ENCODE assay signal across 11 cellular contexts in genomic region chr18:23306842-23307241, GRCh38.
DNase-seq lines count a peak whose midpoint lies in the region; ATAC-seq, FAIRE-seq and TF ChIP-seq lines count a peak whose summit lies in the region.
"Had no signal": no experiment of that assay in that cellular context is flagged by ENCODE, and none has a peak within 500 bp of the region (broad histone marks: within the 10 kb centered on the region; RNA-seq: fewer than 3 reads in every experiment).

No MANE protein-coding gene starts in this region.

- peak; percentile 59 for FAIRE-seq in GM12878 (lab: Jason Lieb, UNC)

- H3K4me3 ChIP-seq in CD8-positive, alpha-beta memory T cell (ENCODE audit: low read length) = no peak overlapping the region
- H3K4me3 ChIP-seq in GM12878 = no peak overlapping the region

- H2AFZ ChIP-seq in GM12878 (ENCODE audit: control insufficient read depth, low read depth, low read length) = no peak overlapping the region
- H2AFZ ChIP-seq: parathyroid adenoma had no signal

- intact Hi-C loops in GM12878 (cut with micrococcal nuclease; ENCODE audit: unreplicated experiment) = loop anchor here (5.0 kb wide), 1 partner anchor 50 kb away; no protein-coding TSS in a partner anchor

- H3K9ac ChIP-seq in GM12878 (ENCODE audit: control insufficient read depth, insufficient read depth, low read length) = no peak overlapping the region
- H3K9ac ChIP-seq: parathyroid adenoma had no signal

- in situ Hi-C loops in GM12878 (cut with MboI) = no loop called here

- no peak for TF ChIP-seq CTCF in GM12878 (IDR thresholded peaks at IDR 0.05 in 2 of 3, conservative IDR thresholded peaks at IDR 0.05 in 1 of 3; ENCODE audit: control insufficient read depth in 2 of 3, extremely low read depth in 1 of 3, insufficient read depth in 1 of 3, low read depth in 3 of 3, low read length in 3 of 3)

- H3K4me1 Mint-ChIP-seq in CD8-positive, alpha-beta memory T cell = peaks cover 25 to 30% (median 26%) of the 10 kb centered on the region in 3 donors

- SMC1A ChIA-PET in GM12878 (lab: Charles Lee; ENCODE audit: uncharacterized antibody, unreplicated experiment) = interaction anchor here (0.6 to 2.4 kb wide), 11 partner anchors 8 to 176 kb away, joined by 3 to 10 read pairs (median 4); no protein-coding TSS in a partner anchor

- H3K9me3 ChIP-seq in CD8-positive, alpha-beta memory T cell (ENCODE audit: low read length) = no peaks in the 10 kb centered on the region
- no peaks in the 10 kb centered on the region for H3K9me3 ChIP-seq in GM12878 (replicated peaks; ENCODE audit: control insufficient read depth, insufficient read depth, low read length)

- no peaks in the 10 kb centered on the region for H3K27me3 Mint-ChIP-seq in CD8-positive, alpha-beta memory T cell

- POLR2A ChIA-PET in CD8-positive, alpha-beta memory T cell (lab: Charles Lee) = no interaction called here
- POLR2A ChIA-PET in GM12878 (lab: Charles Lee) = interaction anchor here (0.7 to 1.5 kb wide), 5 partner anchors 23 to 173 kb away, joined by 3 to 6 read pairs (median 4); partner anchors contain the start of gene CABLES1

- no peaks in the 10 kb centered on the region for H3K27me3 ChIP-seq in CD8-positive, alpha-beta memory T cell (ENCODE audit: insufficient read depth, low read length, poor library complexity, severe bottlenecking)
- no peaks in the 10 kb centered on the region for H3K27me3 ChIP-seq in GM12878 (replicated peaks in 1 of 2; ENCODE audit: control insufficient read depth in 2 of 2, insufficient read depth in 2 of 2, low read length in 1 of 2)

- H3K27ac Mint-ChIP-seq in CD8-positive, alpha-beta memory T cell = peak overlapping the region; percentile 33 to 89 (median 78)
- H3K27ac Mint-ChIP-seq: activated naive CD4-positive, alpha-beta T cell treated with anti-CD3 and anti-CD28 coated beads for 36 hours had no signal

- WGBS in GM12878 (ENCODE audit: insufficient coverage, insufficient replicate concordance, low lambda C conversion rate, missing lambda C conversion rate) = 76% methylated on average over 6 of the region's 6 CpGs

- RAD21 ChIA-PET in GM12878 (lab: Charles Lee; ENCODE audit: unreplicated experiment) = interaction anchor here (0.7 to 2.6 kb wide), 9 partner anchors 16 to 173 kb away, joined by 3 to 10 read pairs (median 3); no protein-coding TSS in a partner anchor

- TF ChIP-seq RAD21 in GM12878 (IDR thresholded peaks at IDR 0.05; ENCODE audit: insufficient read depth, low read depth, low read length) = 0 out of 2 replicates have a peak, but pooled peaks have one; percentile 3

- peaks cover 0 to 2% (median 0%) of the 10 kb centered on the region in 3 donors for H3K36me3 Mint-ChIP-seq in CD8-positive, alpha-beta memory T cell

- no TSS peak for BruUV-seq in GM12878 (replicated peaks; lab: Mats Ljungman, UMichigan)

- H3K4me3 Mint-ChIP-seq in CD8-positive, alpha-beta memory T cell = peak overlapping the region; percentile 7 to 84 (median 68)
- H3K4me3 Mint-ChIP-seq: activated naive CD4-positive, alpha-beta T cell treated with anti-CD3 and anti-CD28 coated beads for 36 hours had no signal

- no peaks in the 10 kb centered on the region for H4K20me1 ChIP-seq in GM12878 (ENCODE audit: control insufficient read depth, insufficient read depth)

- TF ChIP-seq EP300 in GM12878 (IDR thresholded peaks at IDR 0.05; ENCODE audit: borderline replicate concordance in 1 of 2, control insufficient read depth in 1 of 2, low read depth in 2 of 2, low read length in 2 of 2) = peak; percentile 91 to 95; a peak in 3 of 4 replicates

- TF ChIP-seq POLR2A in GM12878 (IDR thresholded peaks at IDR 0.05; ENCODE audit: low read depth, low read length) = no peak

- H3K36me3 ChIP-seq in CD8-positive, alpha-beta memory T cell (ENCODE audit: insufficient read depth, low read length) = no peaks in the 10 kb centered on the region
- no peaks in the 10 kb centered on the region; a peak in 1 of 4 replicates for H3K36me3 ChIP-seq in GM12878 (ENCODE audit: control insufficient read depth in 2 of 2, insufficient read depth in 2 of 2, low read length in 1 of 2)

- CTCF ChIA-PET in CD8-positive, alpha-beta memory T cell (lab: Charles Lee) = no interaction called here
- CTCF ChIA-PET in GM12878 (lab: Yijun Ruan, JAX) = interaction anchor here (0.6 to 1.5 kb wide), 3 partner anchors 105 to 145 kb away, joined by 3 read pairs; no protein-coding TSS in a partner anchor

- DNase-seq in CD8-positive, alpha-beta memory T cell = peak in 4 of 5 donors; percentile 19 to 61 (median 44)
- DNase-seq in GM12878 (ENCODE audit: low read depth, low spot score) = peak; percentile 44
- no peak for DNase-seq in epidermal melanocyte (ENCODE audit: insufficient read length, low spot score)
- no peak for DNase-seq in NCI-H748 (lab: John Stamatoyannopoulos, UW; ENCODE audit: unreplicated experiment)
- no peak for DNase-seq in NCI-H1417 (lab: John Stamatoyannopoulos, UW)
- DNase-seq in SHP77 (lab: John Stamatoyannopoulos, UW) = no peak
- DNase-seq: activated naive CD4-positive, alpha-beta T cell treated with anti-CD3 and anti-CD28 coated beads for 36 hours; effector memory CD4-positive, alpha-beta T cell had no signal

- no peak overlapping the region for H3K4me2 ChIP-seq in GM12878 (ENCODE audit: control insufficient read depth, insufficient read depth)

- no peaks in the 10 kb centered on the region for H3K9me3 Mint-ChIP-seq in CD8-positive, alpha-beta memory T cell
- H3K9me3 Mint-ChIP-seq: activated naive CD4-positive, alpha-beta T cell treated with anti-CD3 and anti-CD28 coated beads for 36 hours had no signal

- ATAC-seq in GM19324 (IDR thresholded peaks at IDR 0.05; ENCODE audit: low FRiP score, unreplicated experiment) = peak; percentile 49
- ATAC-seq in HG02973 (IDR thresholded peaks at IDR 0.05; ENCODE audit: unreplicated experiment) = peak; percentile 70
- ATAC-seq in GM12878 = peak; percentile 95

- no peaks in the 10 kb centered on the region for H3K79me2 ChIP-seq in GM12878 (ENCODE audit: control insufficient read depth, insufficient read depth, low read length)
- H3K79me2 ChIP-seq: parathyroid adenoma had no signal

- no peak overlapping the region for H3K27ac ChIP-seq in CD8-positive, alpha-beta memory T cell (ENCODE audit: low read depth, low read length)
- H3K27ac ChIP-seq in GM12878 (ENCODE audit: control insufficient read depth, insufficient read depth) = peak overlapping the region; percentile 21; the same call in 1 of the 2 replicates
- H3K27ac ChIP-seq: parathyroid adenoma had no signal

- peaks cover 15% of the 10 kb centered on the region for H3K4me1 ChIP-seq in CD8-positive, alpha-beta memory T cell (ENCODE audit: insufficient read depth, low read length)
- peaks cover 20% of the 10 kb centered on the region for H3K4me1 ChIP-seq in GM12878 (ENCODE audit: control insufficient read depth, insufficient read depth, low read length)
- H3K4me1 ChIP-seq: parathyroid adenoma had no signal

TF ChIP-seq in GM12878, 131 proteins besides CTCF, POLR2A, EP300 and RAD21 (continues in another document):
- TF ChIP-seq EGR1 (IDR thresholded peaks at IDR 0.05; ENCODE audit: borderline replicate concordance in 1 of 2, low read depth in 2 of 2, low read length in 2 of 2) = no peak
- TF ChIP-seq YBX1 (IDR thresholded peaks at IDR 0.05) = no peak
- no peak for TF ChIP-seq NRF1 (conservative IDR thresholded peaks at IDR 0.05; ENCODE audit: low read depth, low read length)
- no peak for TF ChIP-seq STAT1 (conservative IDR thresholded peaks at IDR 0.05)
- TF ChIP-seq HSF1 (IDR thresholded peaks at IDR 0.05; ENCODE audit: low read depth, low read length) = no peak
- no peak for TF ChIP-seq RB1 (IDR thresholded peaks at IDR 0.05; ENCODE audit: borderline replicate concordance)
- TF ChIP-seq SMAD1 (IDR thresholded peaks at IDR 0.05; ENCODE audit: low read depth, partially characterized antibody) = peak; percentile 65
- TF ChIP-seq CEBPB (IDR thresholded peaks at IDR 0.05; ENCODE audit: borderline replicate concordance in 1 of 2, low read depth in 2 of 2, low read length in 2 of 2) = no peak
- TF ChIP-seq ATF3 (IDR thresholded peaks at IDR 0.05; ENCODE audit: borderline replicate concordance, extremely low read depth, low read depth, low read length) = no peak
- peak; percentile 32; the same call in 1 of the 2 replicates for TF ChIP-seq ZBTB33 (IDR thresholded peaks at IDR 0.05)
- no peak for TF ChIP-seq WRNIP1 (IDR thresholded peaks at IDR 0.05; ENCODE audit: borderline replicate concordance, low read depth, low read length)
- no peak for TF ChIP-seq BRCA1 (IDR thresholded peaks at IDR 0.05; ENCODE audit: low read depth, low read length)
- no peak for TF ChIP-seq KAT2A (conservative IDR thresholded peaks at IDR 0.05; ENCODE audit: control insufficient read depth, low read depth, low read length)

Comparison
In these comparisons a context has a peak if more than half of its experiments do, and no peak if none do; other contexts are left out.
1. DNase-seq: peak in CD8-positive, alpha-beta memory T cell (4 of 5) and GM12878 (single experiment); none in epidermal melanocyte (single experiment), NCI-H748 (single experiment), NCI-H1417 (0 of 3) and SHP77 (0 of 2).
2. Peak in every context shown above with its lines, with median percentiles within 50 percentile points of each other: ATAC-seq.